In the genomic region with DNA sequence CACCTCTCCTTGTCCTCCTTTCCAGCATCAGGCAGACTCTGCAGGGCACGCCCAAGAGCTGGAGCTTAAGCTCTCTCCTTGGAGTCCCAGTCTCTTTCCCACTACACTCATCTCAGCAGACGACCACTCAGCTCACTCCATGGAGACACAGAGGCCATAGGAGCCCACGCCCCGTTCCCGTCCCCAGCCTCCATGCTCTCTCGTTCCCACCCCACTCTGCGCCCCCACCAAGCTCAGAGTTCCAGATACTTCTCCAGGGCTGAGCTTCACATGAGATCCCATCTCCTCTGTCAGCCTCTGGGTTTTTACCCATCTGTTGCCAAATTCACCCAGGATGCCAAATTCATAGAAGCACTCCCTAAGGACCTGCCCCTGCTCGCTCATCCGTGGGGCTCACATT, we compare ENCODE assay signal across 25 cellular contexts.
A peak's percentile ranks its signal among the peaks of the same experiment; 100 is the strongest.
DNase-seq lines count a peak whose midpoint lies in the region; ATAC-seq and TF ChIP-seq lines count a peak whose summit lies in the region.
"Had no signal": no experiment of that assay in that cellular context is flagged by ENCODE, and none has a peak within 500 bp of the region (broad histone marks: within the 10 kb centered on the region; RNA-seq: fewer than 3 reads in every experiment).

No MANE protein-coding gene starts in this region.

- no peak overlapping the region for H3K4me3 Mint-ChIP-seq in IgD-negative memory B cell
- H3K4me3 Mint-ChIP-seq in stimulated activated effector memory CD8-positive, alpha-beta T cell treated with anti-CD3 and anti-CD28 coated beads, Interleukin-12 subunit alpha, Interleukin-12 subunit beta, amount 100 ng/mL, for 72 hours = no peak overlapping the region
- H3K4me3 Mint-ChIP-seq: brain, immature natural killer cell had no signal

- no peak for ATAC-seq in stimulated activated effector memory CD8-positive, alpha-beta T cell treated with anti-CD3 and anti-CD28 coated beads, Interleukin-12 subunit alpha, Interleukin-12 subunit beta, amount 100 ng/mL, for 72 hours
- no peak for ATAC-seq in PC-3
- ATAC-seq: K562, left lung had no signal

- H3K27ac Mint-ChIP-seq in IgD-negative memory B cell = peak overlapping the region in 2 of 3 donors; percentile 50 to 73
- H3K27ac Mint-ChIP-seq in stimulated activated effector memory CD8-positive, alpha-beta T cell treated with anti-CD3 and anti-CD28 coated beads, Interleukin-12 subunit alpha, Interleukin-12 subunit beta, amount 100 ng/mL, for 72 hours = peak overlapping the region; percentile 13

- intact Hi-C loops in PC-3 (cut with micrococcal nuclease) = no loop called here

- no peak overlapping the region for H3K4me3 ChIP-seq in PC-3 (ENCODE audit: low read length)
- H3K4me3 ChIP-seq: adrenal gland, GM23248, K562, left lung had no signal

- H3K4me2 ChIP-seq in PC-3 (ENCODE audit: low read length) = no peak overlapping the region

- no peaks in the 10 kb centered on the region for H3K27me3 ChIP-seq in PC-3 (ENCODE audit: low read length)

- H2AFZ ChIP-seq in PC-3 (ENCODE audit: low read length) = no peak overlapping the region
- H2AFZ ChIP-seq: GM23248 had no signal

- no peak overlapping the region for H3K9ac ChIP-seq in PC-3 (ENCODE audit: low read length)
- H3K9ac ChIP-seq: GM23248 had no signal

- no peaks in the 10 kb centered on the region for H3F3A ChIP-seq in PC-3 (ENCODE audit: low read length, unreplicated experiment)

- 0 out of 2 replicates have a peak, but pooled peaks cover 6% of the 10 kb centered on the region for H3K4me1 ChIP-seq in PC-3 (ENCODE audit: insufficient read depth, low read length)
- H3K4me1 ChIP-seq: adrenal gland, left lung had no signal

- no peak overlapping the region for H3K27ac ChIP-seq in PC-3 (ENCODE audit: low read length)
- H3K27ac ChIP-seq: adrenal gland, GM23248, left lung had no signal

- H4K20me1 ChIP-seq in PC-3 (ENCODE audit: low read length) = no peaks in the 10 kb centered on the region

- no peak for TF ChIP-seq CTCF in PC-3 (conservative IDR thresholded peaks at IDR 0.05; ENCODE audit: low read depth, low read length)

- DNase-seq in activated CD8-positive, alpha-beta memory T cell treated with anti-CD3 and anti-CD28 coated beads for 24 hours = peak; percentile 37
- DNase-seq in activated CD8-positive, alpha-beta memory T cell treated with anti-CD3 and anti-CD28 coated beads, Interleukin-2, amount 50 U/mL, for 48 hours = no peak
- DNase-seq in kidney tubule cell (ENCODE audit: low spot score) = peak; percentile 51
- DNase-seq in stimulated activated effector memory CD8-positive, alpha-beta T cell treated with anti-CD3 and anti-CD28 coated beads, Interleukin-12 subunit alpha, Interleukin-12 subunit beta, amount 100 ng/mL, for 72 hours (ENCODE audit: low spot score in 2 of 2) = peak in 1 of 2 donors; percentile 41
- DNase-seq in PC-3 = no peak
- DNase-seq in germinal center (ENCODE audit: low spot score) = no peak
- no peak for DNase-seq in COLO668 (lab: John Stamatoyannopoulos, UW; ENCODE audit: unreplicated experiment)
- DNase-seq: CD4-positive, alpha-beta memory T cell; DMS 273 treated with DMSO at 0.1 percent for 48 hours; effector CD4-positive, alpha-beta T cell; EL; GM23248; hypothalamus; immature natural killer cell; left lung; NCI-H1105; NCI-H187 treated with DMSO at 0.1 percent for 48 hours; NCI-H510A treated with DMSO at 0.1 percent for 48 hours; posterior cingulate gyrus; stimulated activated CD4-positive, alpha-beta T cell treated with anti-CD3 and anti-CD28 coated beads, Interleukin-4, amount 100 ng/mL, for 24 hours; trophoblast cell had no signal

- H3K79me2 ChIP-seq in PC-3 (ENCODE audit: low read length) = no peaks in the 10 kb centered on the region

- H3K9me2 ChIP-seq in PC-3 (replicated peaks; ENCODE audit: low read length) = no peaks in the 10 kb centered on the region

- no TSS peak for BruUV-seq in PC-3 (replicated peaks; lab: Mats Ljungman, UMichigan)

- no peaks in the 10 kb centered on the region for H3K9me3 ChIP-seq in PC-3 (ENCODE audit: low read length)
- H3K9me3 ChIP-seq: adrenal gland, left lung had no signal

- peaks cover 3% of the 10 kb centered on the region for H3K27me3 Mint-ChIP-seq in IgD-negative memory B cell
- H3K27me3 Mint-ChIP-seq: brain; CD4-positive, alpha-beta memory T cell had no signal

- no peaks in the 10 kb centered on the region for H3K36me3 ChIP-seq in PC-3 (ENCODE audit: low read depth, low read length)
- H3K36me3 ChIP-seq: adrenal gland, left lung had no signal

- H3K36me3 Mint-ChIP-seq in IgD-negative memory B cell = no peaks in the 10 kb centered on the region
- H3K36me3 Mint-ChIP-seq in stimulated activated effector memory CD8-positive, alpha-beta T cell treated with anti-CD3 and anti-CD28 coated beads, Interleukin-12 subunit alpha, Interleukin-12 subunit beta, amount 100 ng/mL, for 72 hours = peaks cover 6% of the 10 kb centered on the region
- H3K36me3 Mint-ChIP-seq: brain; CD4-positive, alpha-beta memory T cell; immature natural killer cell had no signal

- peaks cover 26 to 30% (median 29%) of the 10 kb centered on the region in 3 donors for H3K4me1 Mint-ChIP-seq in IgD-negative memory B cell
- peaks cover 27% of the 10 kb centered on the region for H3K4me1 Mint-ChIP-seq in stimulated activated effector memory CD8-positive, alpha-beta T cell treated with anti-CD3 and anti-CD28 coated beads, Interleukin-12 subunit alpha, Interleukin-12 subunit beta, amount 100 ng/mL, for 72 hours

- CTCF ChIA-PET in PC-3 (lab: Charles Lee) = no interaction called here

- POLR2A ChIA-PET in PC-3 (lab: Charles Lee; ENCODE audit: unreplicated experiment) = no interaction called here

- H3K9me3 Mint-ChIP-seq in IgD-negative memory B cell = no peaks in the 10 kb centered on the region
- H3K9me3 Mint-ChIP-seq in stimulated activated effector memory CD8-positive, alpha-beta T cell treated with anti-CD3 and anti-CD28 coated beads, Interleukin-12 subunit alpha, Interleukin-12 subunit beta, amount 100 ng/mL, for 72 hours = no peaks in the 10 kb centered on the region
- H3K9me3 Mint-ChIP-seq: immature natural killer cell had no signal

Comparison
In these comparisons a context has a peak if more than half of its experiments do, and no peak if none do; other contexts are left out.
1. DNase-seq: peak in activated CD8-positive, alpha-beta memory T cell treated with anti-CD3 and anti-CD28 coated beads for 24 hours (single experiment) and kidney tubule cell (single experiment); none in activated CD8-positive, alpha-beta memory T cell treated with anti-CD3 and anti-CD28 coated beads, Interleukin-2, amount 50 U/mL, for 48 hours (single experiment), PC-3 (single experiment), germinal center (single experiment) and COLO668 (single experiment).